Comparison of ENCODE assay signal across 1 cellular context in the genomic region with DNA sequence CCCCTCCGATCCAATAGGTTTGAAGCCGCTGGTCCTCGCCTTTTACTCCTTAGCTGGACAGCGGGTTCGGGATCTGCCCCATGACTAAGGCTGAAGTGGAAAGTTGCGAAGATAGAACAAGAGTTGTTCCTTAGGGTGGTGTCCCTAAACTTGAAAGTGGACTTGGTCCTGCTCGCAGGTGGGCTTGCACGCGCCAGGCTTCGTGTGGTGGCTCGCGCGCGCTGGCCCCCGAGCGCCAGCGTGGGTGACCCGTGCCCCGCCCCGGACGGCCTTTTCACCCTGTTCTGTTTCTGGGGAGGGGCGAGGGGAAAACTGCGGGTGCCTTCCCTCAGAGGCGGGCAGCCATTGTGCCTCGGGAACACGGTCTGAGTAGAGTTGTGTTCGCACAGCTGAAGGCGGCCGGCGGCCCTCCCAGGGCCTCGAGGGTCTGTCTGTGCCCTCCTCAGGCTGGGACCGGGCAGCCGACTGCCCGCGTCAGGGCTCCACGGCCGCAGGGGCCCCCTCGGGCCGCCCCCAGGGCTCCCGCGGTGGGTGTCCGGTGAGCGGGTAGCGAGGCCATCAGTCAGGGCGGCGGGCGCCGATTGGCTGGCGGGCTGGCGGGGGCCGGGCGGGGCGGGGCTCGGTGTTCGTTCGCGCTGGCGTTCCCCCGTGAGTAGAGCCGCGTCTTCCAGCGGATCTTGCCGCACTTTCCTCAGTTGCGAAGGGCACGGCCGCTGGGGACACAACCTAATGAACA.
TF ChIP-seq lines count a peak whose summit lies in the region.

No MANE protein-coding gene starts in this region.

TF ChIP-seq in HepG2, 621 proteins besides CTCF, POLR2A, EP300 and RAD21 (continued from another document and continues in another):
- TF ChIP-seq ZBTB46 (CRISPR knock-in tag; IDR thresholded peaks at IDR 0.05; ENCODE audit: borderline replicate concordance) = no peak
- TF ChIP-seq, protein P1, sequence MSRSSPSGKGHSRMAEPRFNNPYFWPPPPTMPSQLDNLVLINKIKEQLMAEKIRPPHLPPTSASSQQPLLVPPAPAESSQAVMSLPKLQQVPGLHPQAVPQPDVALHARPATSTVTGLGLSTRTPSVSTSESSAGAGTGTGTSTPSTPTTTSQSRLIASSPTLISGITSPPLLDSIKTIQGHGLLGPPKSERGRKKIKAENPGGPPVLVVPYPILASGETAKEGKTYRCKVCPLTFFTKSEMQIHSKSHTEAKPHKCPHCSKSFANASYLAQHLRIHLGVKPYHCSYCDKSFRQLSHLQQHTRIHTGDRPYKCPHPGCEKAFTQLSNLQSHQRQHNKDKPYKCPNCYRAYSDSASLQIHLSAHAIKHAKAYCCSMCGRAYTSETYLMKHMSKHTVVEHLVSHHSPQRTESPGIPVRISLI (CRISPR knock-in tag; IDR thresholded peaks at IDR 0.05; ENCODE audit: borderline replicate concordance) = peak; percentile 67
- TF ChIP-seq CBX1 (IDR thresholded peaks at IDR 0.05; ENCODE audit: low read depth) = peak; percentile 85
- TF ChIP-seq HCFC1 (IDR thresholded peaks at IDR 0.05; ENCODE audit: low read depth, low read length) = no peak
- no peak for TF ChIP-seq GABPA (IDR thresholded peaks at IDR 0.05; ENCODE audit: low read depth, low read length)
- TF ChIP-seq GABPA (CRISPR knock-in tag; IDR thresholded peaks at IDR 0.05; ENCODE audit: low read depth) = no peak
- TF ChIP-seq ZNF780A (CRISPR knock-in tag; IDR thresholded peaks at IDR 0.05) = no peak
- peak; percentile 95 for TF ChIP-seq ZNF253 (CRISPR knock-in tag; IDR thresholded peaks at IDR 0.05; ENCODE audit: borderline replicate concordance)
- TF ChIP-seq YY1 (IDR thresholded peaks at IDR 0.05; ENCODE audit: insufficient read depth, insufficient replicate concordance, low read depth, low read length) = peak; percentile 86
- TF ChIP-seq ONECUT2 (CRISPR knock-in tag; IDR thresholded peaks at IDR 0.05) = no peak
- TF ChIP-seq BATF2 (CRISPR knock-in tag; IDR thresholded peaks at IDR 0.05) = 0 out of 2 replicates have a peak, but pooled peaks have one; percentile 49
- TF ChIP-seq, protein P2, sequence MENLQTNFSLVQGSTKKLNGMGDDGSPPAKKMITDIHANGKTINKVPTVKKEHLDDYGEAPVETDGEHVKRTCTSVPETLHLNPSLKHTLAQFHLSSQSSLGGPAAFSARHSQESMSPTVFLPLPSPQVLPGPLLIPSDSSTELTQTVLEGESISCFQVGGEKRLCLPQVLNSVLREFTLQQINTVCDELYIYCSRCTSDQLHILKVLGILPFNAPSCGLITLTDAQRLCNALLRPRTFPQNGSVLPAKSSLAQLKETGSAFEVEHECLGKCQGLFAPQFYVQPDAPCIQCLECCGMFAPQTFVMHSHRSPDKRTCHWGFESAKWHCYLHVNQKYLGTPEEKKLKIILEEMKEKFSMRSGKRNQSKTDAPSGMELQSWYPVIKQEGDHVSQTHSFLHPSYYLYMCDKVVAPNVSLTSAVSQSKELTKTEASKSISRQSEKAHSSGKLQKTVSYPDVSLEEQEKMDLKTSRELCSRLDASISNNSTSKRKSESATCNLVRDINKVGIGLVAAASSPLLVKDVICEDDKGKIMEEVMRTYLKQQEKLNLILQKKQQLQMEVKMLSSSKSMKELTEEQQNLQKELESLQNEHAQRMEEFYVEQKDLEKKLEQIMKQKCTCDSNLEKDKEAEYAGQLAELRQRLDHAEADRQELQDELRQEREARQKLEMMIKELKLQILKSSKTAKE (CRISPR knock-in tag; IDR thresholded peaks at IDR 0.05; ENCODE audit: borderline replicate concordance) = 0 out of 2 replicates have a peak, but pooled peaks have one; percentile 49
- peak; percentile 76; the same call in 1 of the 2 replicates for TF ChIP-seq NFAT5 (CRISPR knock-in tag; IDR thresholded peaks at IDR 0.05)
- TF ChIP-seq SP1 (IDR thresholded peaks at IDR 0.05) = no peak
- peak; percentile 13; the same call in 1 of the 2 replicates for TF ChIP-seq SP1 (CRISPR knock-in tag; IDR thresholded peaks at IDR 0.05)
- TF ChIP-seq ZSCAN20 (CRISPR knock-in tag; IDR thresholded peaks at IDR 0.05; ENCODE audit: borderline replicate concordance) = peak; percentile 79; the same call in 1 of the 2 replicates
- TF ChIP-seq ZNF317 (CRISPR knock-in tag; IDR thresholded peaks at IDR 0.05) = peak; percentile 81
- TF ChIP-seq ZFP91 (CRISPR knock-in tag; IDR thresholded peaks at IDR 0.05; ENCODE audit: borderline replicate concordance) = peak; percentile 82; the same call in 1 of the 2 replicates
- TF ChIP-seq NR2F1 (CRISPR knock-in tag; IDR thresholded peaks at IDR 0.05) = peak; percentile 65 to 81
- TF ChIP-seq ZNF660 (CRISPR knock-in tag; IDR thresholded peaks at IDR 0.05; ENCODE audit: borderline replicate concordance, low read depth) = no peak
- TF ChIP-seq ZC3H13 (CRISPR knock-in tag; IDR thresholded peaks at IDR 0.05) = 0 out of 2 replicates have a peak, but pooled peaks have one; percentile 66
- TF ChIP-seq NRL (CRISPR knock-in tag; IDR thresholded peaks at IDR 0.05; ENCODE audit: borderline replicate concordance) = peak; percentile 87; the same call in 1 of the 2 replicates
- TF ChIP-seq TOPORS (CRISPR knock-in tag; IDR thresholded peaks at IDR 0.05) = peak; percentile 87
- TF ChIP-seq, protein P3, sequence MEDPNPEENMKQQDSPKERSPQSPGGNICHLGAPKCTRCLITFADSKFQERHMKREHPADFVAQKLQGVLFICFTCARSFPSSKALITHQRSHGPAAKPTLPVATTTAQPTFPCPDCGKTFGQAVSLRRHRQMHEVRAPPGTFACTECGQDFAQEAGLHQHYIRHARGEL (CRISPR knock-in tag; IDR thresholded peaks at IDR 0.05) = peak; percentile 79; the same call in 1 of the 2 replicates
- peak; percentile 55; the same call in 1 of the 2 replicates for TF ChIP-seq TOE1 (CRISPR knock-in tag; IDR thresholded peaks at IDR 0.05)
- no peak for TF ChIP-seq ZNF10 (CRISPR knock-in tag; IDR thresholded peaks at IDR 0.05; ENCODE audit: borderline replicate concordance, low read depth)
- TF ChIP-seq KDM1A (CRISPR knock-in tag; IDR thresholded peaks at IDR 0.05) = 0 out of 2 replicates have a peak, but pooled peaks have one; percentile 9
- no peak for TF ChIP-seq NPAS2 (CRISPR knock-in tag; IDR thresholded peaks at IDR 0.05; ENCODE audit: borderline replicate concordance)
- TF ChIP-seq, protein P4, sequence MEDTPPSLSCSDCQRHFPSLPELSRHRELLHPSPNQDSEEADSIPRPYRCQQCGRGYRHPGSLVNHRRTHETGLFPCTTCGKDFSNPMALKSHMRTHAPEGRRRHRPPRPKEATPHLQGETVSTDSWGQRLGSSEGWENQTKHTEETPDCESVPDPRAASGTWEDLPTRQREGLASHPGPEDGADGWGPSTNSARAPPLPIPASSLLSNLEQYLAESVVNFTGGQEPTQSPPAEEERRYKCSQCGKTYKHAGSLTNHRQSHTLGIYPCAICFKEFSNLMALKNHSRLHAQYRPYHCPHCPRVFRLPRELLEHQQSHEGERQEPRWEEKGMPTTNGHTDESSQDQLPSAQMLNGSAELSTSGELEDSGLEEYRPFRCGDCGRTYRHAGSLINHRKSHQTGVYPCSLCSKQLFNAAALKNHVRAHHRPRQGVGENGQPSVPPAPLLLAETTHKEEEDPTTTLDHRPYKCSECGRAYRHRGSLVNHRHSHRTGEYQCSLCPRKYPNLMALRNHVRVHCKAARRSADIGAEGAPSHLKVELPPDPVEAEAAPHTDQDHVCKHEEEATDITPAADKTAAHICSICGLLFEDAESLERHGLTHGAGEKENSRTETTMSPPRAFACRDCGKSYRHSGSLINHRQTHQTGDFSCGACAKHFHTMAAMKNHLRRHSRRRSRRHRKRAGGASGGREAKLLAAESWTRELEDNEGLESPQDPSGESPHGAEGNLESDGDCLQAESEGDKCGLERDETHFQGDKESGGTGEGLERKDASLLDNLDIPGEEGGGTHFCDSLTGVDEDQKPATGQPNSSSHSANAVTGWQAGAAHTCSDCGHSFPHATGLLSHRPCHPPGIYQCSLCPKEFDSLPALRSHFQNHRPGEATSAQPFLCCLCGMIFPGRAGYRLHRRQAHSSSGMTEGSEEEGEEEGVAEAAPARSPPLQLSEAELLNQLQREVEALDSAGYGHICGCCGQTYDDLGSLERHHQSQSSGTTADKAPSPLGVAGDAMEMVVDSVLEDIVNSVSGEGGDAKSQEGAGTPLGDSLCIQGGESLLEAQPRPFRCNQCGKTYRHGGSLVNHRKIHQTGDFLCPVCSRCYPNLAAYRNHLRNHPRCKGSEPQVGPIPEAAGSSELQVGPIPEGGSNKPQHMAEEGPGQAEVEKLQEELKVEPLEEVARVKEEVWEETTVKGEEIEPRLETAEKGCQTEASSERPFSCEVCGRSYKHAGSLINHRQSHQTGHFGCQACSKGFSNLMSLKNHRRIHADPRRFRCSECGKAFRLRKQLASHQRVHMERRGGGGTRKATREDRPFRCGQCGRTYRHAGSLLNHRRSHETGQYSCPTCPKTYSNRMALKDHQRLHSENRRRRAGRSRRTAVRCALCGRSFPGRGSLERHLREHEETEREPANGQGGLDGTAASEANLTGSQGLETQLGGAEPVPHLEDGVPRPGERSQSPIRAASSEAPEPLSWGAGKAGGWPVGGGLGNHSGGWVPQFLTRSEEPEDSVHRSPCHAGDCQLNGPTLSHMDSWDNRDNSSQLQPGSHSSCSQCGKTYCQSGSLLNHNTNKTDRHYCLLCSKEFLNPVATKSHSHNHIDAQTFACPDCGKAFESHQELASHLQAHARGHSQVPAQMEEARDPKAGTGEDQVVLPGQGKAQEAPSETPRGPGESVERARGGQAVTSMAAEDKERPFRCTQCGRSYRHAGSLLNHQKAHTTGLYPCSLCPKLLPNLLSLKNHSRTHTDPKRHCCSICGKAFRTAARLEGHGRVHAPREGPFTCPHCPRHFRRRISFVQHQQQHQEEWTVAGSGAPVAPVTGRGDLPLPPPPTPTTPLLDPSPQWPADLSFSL (CRISPR knock-in tag; IDR thresholded peaks at IDR 0.05) = no peak
- 0 out of 2 replicates have a peak, but pooled peaks have one; percentile 79 for TF ChIP-seq SNAI1 (CRISPR knock-in tag; IDR thresholded peaks at IDR 0.05; ENCODE audit: borderline replicate concordance)
- TF ChIP-seq ZNF572 (CRISPR knock-in tag; IDR thresholded peaks at IDR 0.05) = peak; percentile 88; the same call in 1 of the 2 replicates
- TF ChIP-seq, protein P5, sequence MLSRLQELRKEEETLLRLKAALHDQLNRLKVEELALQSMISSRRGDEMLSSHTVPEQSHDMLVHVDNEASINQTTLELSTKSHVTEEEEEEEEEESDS (CRISPR knock-in tag; IDR thresholded peaks at IDR 0.05; ENCODE audit: borderline replicate concordance) = peak; percentile 86
- TF ChIP-seq ISL2 (CRISPR knock-in tag; IDR thresholded peaks at IDR 0.05) = 0 out of 2 replicates have a peak, but pooled peaks have one; percentile 57
- 0 out of 2 replicates have a peak, but pooled peaks have one; percentile 27 for TF ChIP-seq ZMYM3 (CRISPR knock-in tag; IDR thresholded peaks at IDR 0.05)
- TF ChIP-seq NFRKB (IDR thresholded peaks at IDR 0.05) = no peak
